In genomic region chr4:30855232-30855631, GRCh38 we compare ENCODE assay signal across 27 cellular contexts.
"Had no signal": no experiment of that assay in that cellular context is flagged by ENCODE, and none has a peak within 500 bp of the region (broad histone marks: within the 10 kb centered on the region; RNA-seq: fewer than 3 reads in every experiment).

No MANE protein-coding gene starts in this region.

- FAIRE-seq: TTC549 had no signal

- DNase-seq: activated B cell treated with CpG ODN at 0.5 μM for 24 hours; activated CD4-positive, alpha-beta memory T cell treated with anti-CD3 and anti-CD28 coated beads for 36 hours; activated CD4-positive, alpha-beta T cell treated with anti-CD3 and anti-CD28 coated beads for 4 hours; activated CD4-positive, alpha-beta T cell treated with anti-CD3 and anti-CD28 coated beads, Interleukin-2, amount 10 ng/mL, durations not matched to agents 24 days and 14 days; activated CD4-positive, alpha-beta T cell treated with anti-CD3 and anti-CD28 coated beads, Interleukin-2, amount 50 U/mL, for 1 hour; activated CD4-positive, alpha-beta T cell treated with anti-CD3 and anti-CD28 coated beads, Interleukin-2, amount 50 U/mL, for 4 hours; activated CD4-positive, CD25-positive, alpha-beta regulatory T cell treated with anti-CD3 and anti-CD28 coated beads, Interleukin-2, amount 50 U/mL, for 72 hours; activated CD8-positive, alpha-beta memory T cell treated with anti-CD3 and anti-CD28 coated beads, Interleukin-2, amount 50 U/mL, for 4 hours; activated CD8-positive, alpha-beta T cell treated with anti-CD3 and anti-CD28 coated beads for 36 hours; activated effector memory CD4-positive, alpha-beta T cell treated with Interleukin-2 at 50 U/mL for 16 hours; activated gamma-delta T cell; activated naive CD4-positive, alpha-beta T cell treated with anti-CD3 and anti-CD28 coated beads, Interleukin-2, amount 10 ng/mL, durations not matched to agents 7 days and 5 days; activated naive CD4-positive, alpha-beta T cell treated with Interleukin-2 at 50 U/mL for 16 hours; activated naive CD8-positive, alpha-beta T cell treated with anti-CD3 and anti-CD28 coated beads, Interleukin-2, amount 10 ng/mL, durations not matched to agents 7 days and 5 days; activated naive CD8-positive, alpha-beta T cell treated with anti-CD3 and anti-CD28 coated beads, Interleukin-2, amount 50 U/mL, for 24 hours; activated T-cell treated with anti-CD3 and anti-CD28 coated beads for 4 hours; activated T-cell treated with anti-CD3 and anti-CD28 coated beads, Interleukin-2, amount 50 U/mL, for 1 hour; activated T-cell treated with anti-CD3 and anti-CD28 coated beads, Interleukin-2, amount 50 U/mL, for 4 hours; amygdala; anterior cingulate cortex; central memory CD4-positive, alpha-beta T cell; T-helper 1 cell; T-helper 2 cell; T-helper 9 cell had no signal

- H3K9me3 ChIP-seq: ascending aorta had no signal

- H3K27me3 ChIP-seq: ascending aorta had no signal

- H3K4me3 ChIP-seq: ascending aorta had no signal

- H3K36me3 ChIP-seq: ascending aorta had no signal

- H3K27ac ChIP-seq: VCaP had no signal

- ATAC-seq: activated CD8-positive, alpha-beta T cell treated with anti-CD3 and anti-CD28 coated beads for 36 hours; activated naive CD8-positive, alpha-beta T cell treated with anti-CD3 and anti-CD28 coated beads, Interleukin-2, amount 50 U/mL, for 24 hours; activated T-cell treated with anti-CD3 and anti-CD28 coated beads, Interleukin-2, amount 50 U/mL, for 4 hours had no signal
